In genomic region chr3:169953462-169954141, GRCh38 we compare ENCODE assay signal across 11 cellular contexts. TPM values are rescaled to one million over a fixed set of nuclear protein-coding genes. Genes with fewer than 3 reads are reported as not detected.
DNase-seq lines count a peak whose midpoint lies in the region; ATAC-seq and TF ChIP-seq lines count a peak whose summit lies in the region.
"Had no signal": no experiment of that assay in that cellular context is flagged by ENCODE, and none has a peak within 500 bp of the region (broad histone marks: within the 10 kb centered on the region; RNA-seq: fewer than 3 reads in every experiment).

No MANE protein-coding gene starts in this region.

- H3K9ac ChIP-seq in Karpas-422 (ENCODE audit: low read length) = peak overlapping the region; percentile 50

- peak overlapping the region; percentile 80 for H3K27ac ChIP-seq in Karpas-422 (ENCODE audit: low read length)
- H3K27ac ChIP-seq in spleen = peak overlapping the region; percentile 53 to 88 (median 84)

- H3K4me3 ChIP-seq in Karpas-422 (ENCODE audit: low read length) (peak overlapping the region; percentile 24; the same call in 1 of the 2 replicates), spleen (peak overlapping the region in 1 of 8 donors; percentile 11)

- H3K9me3 Mint-ChIP-seq in effector memory CD8-positive, alpha-beta T cell = no peaks in the 10 kb centered on the region
- H3K9me3 Mint-ChIP-seq: T-helper 1 cell treated with Interleukin-12 subunit alpha and Interleukin-12 subunit beta and Interleukin-4 antibody, amounts not matched to agents 30 μg/mL and 1 μg/mL, for 36 hours had no signal

- WGBS in spleen, 5 donors = 59 to 81% (median 74%) methylated on average over 3 of the region's 3 CpGs

- TF ChIP-seq POLR2A in spleen (IDR thresholded peaks at IDR 0.05) = no peak

- H3K27me3 Mint-ChIP-seq in effector memory CD8-positive, alpha-beta T cell = peaks cover 34 to 43% of the 10 kb centered on the region in 2 donors

- no peaks in the 10 kb centered on the region for H3K9me3 ChIP-seq in Karpas-422 (ENCODE audit: low read length)
- H3K9me3 ChIP-seq in spleen = no peaks in the 10 kb centered on the region

- H3K4me1 ChIP-seq in Karpas-422 (ENCODE audit: low read length) = peaks cover 40% of the 10 kb centered on the region
- H3K4me1 ChIP-seq in spleen = peaks cover 0 to 45% (median 19%) of the 10 kb centered on the region in 6 donors

- intact Hi-C loops in spleen (cut with DNase I; ENCODE audit: low total_unique reads) = no loop called here

- H2AFZ ChIP-seq in Karpas-422 (ENCODE audit: low read length) = peak overlapping the region; percentile 17

- no peaks in the 10 kb centered on the region for H3K9me2 ChIP-seq in Karpas-422 (replicated peaks; ENCODE audit: insufficient read depth, low read length)

- DNase-seq in Karpas-422 = no peak
- DNase-seq in spleen = no peak
- DNase-seq in effector memory CD8-positive, alpha-beta T cell = no peak
- DNase-seq in NCI-H1417 treated with DMSO at 0.1 percent for 48 hours (lab: John Stamatoyannopoulos, UW) = no peak
- DNase-seq: aorta, small intestine had no signal

- H3K4me1 Mint-ChIP-seq in effector memory CD8-positive, alpha-beta T cell (ENCODE audit: low read depth in 2 of 2) = peaks cover 0 to 2% of the 10 kb centered on the region in 2 donors

- no peak for TF ChIP-seq CTCF in spleen (IDR thresholded peaks at IDR 0.05 in 8 of 11, conservative IDR thresholded peaks at IDR 0.05 in 3 of 11)

- H3K4me3 Mint-ChIP-seq in effector memory CD8-positive, alpha-beta T cell = no peak overlapping the region
- H3K4me3 Mint-ChIP-seq: T-helper 1 cell treated with Interleukin-12 subunit alpha and Interleukin-12 subunit beta and Interleukin-4 antibody, amounts not matched to agents 30 μg/mL and 1 μg/mL, for 36 hours had no signal

- no peaks in the 10 kb centered on the region for H3K79me2 ChIP-seq in Karpas-422 (ENCODE audit: low read length)

- H3K27ac Mint-ChIP-seq in effector memory CD8-positive, alpha-beta T cell = no peak overlapping the region
- H3K27ac Mint-ChIP-seq: T-helper 1 cell treated with Interleukin-12 subunit alpha and Interleukin-12 subunit beta and Interleukin-4 antibody, amounts not matched to agents 30 μg/mL and 1 μg/mL, for 36 hours had no signal

- H4K20me1 ChIP-seq in Karpas-422 (ENCODE audit: insufficient read depth, low read depth, low read length) = no peaks in the 10 kb centered on the region

- peak overlapping the region; percentile 50 for H3K4me2 ChIP-seq in Karpas-422 (ENCODE audit: low read depth, low read length, poor library complexity, severe bottlenecking)

- ATAC-seq in GM18870 (IDR thresholded peaks at IDR 0.05; ENCODE audit: unreplicated experiment) (peak; percentile 24), HG02610 (IDR thresholded peaks at IDR 0.05; ENCODE audit: unreplicated experiment) (peak; percentile 32), HG02840 (IDR thresholded peaks at IDR 0.05; ENCODE audit: low FRiP score, unreplicated experiment) (no peak)
- ATAC-seq in effector memory CD8-positive, alpha-beta T cell (replicated peaks) = no peak

- no peaks in the 10 kb centered on the region for H3K36me3 ChIP-seq in Karpas-422 (ENCODE audit: insufficient read depth, low read length)
- no peaks in the 10 kb centered on the region for H3K36me3 ChIP-seq in spleen

- H3K36me3 Mint-ChIP-seq in effector memory CD8-positive, alpha-beta T cell (ENCODE audit: insufficient read depth) = no peaks in the 10 kb centered on the region

- H3K27me3 ChIP-seq in Karpas-422 (ENCODE audit: low read length) (no peaks in the 10 kb centered on the region), spleen (replicated peaks in 1 of 7) (no peaks in the 10 kb centered on the region)

RNA-seq across cellular contexts. Expression of gene SEC62, which starts 13.0 kb away (rescaled TPM):
- 36.9 and 39.4 TPM in 2 replicates for total RNA-seq in Karpas-422 (2014; rRNA removed; shearing (Covaris generic); ENCODE audit: low replicate concordance)
- total RNA-seq in spleen = 100 to 1,000 TPM in 4 of 7 donors, 10 to 100 TPM in 3; 56.8 to 178 (median 132) TPM
- polyA plus RNA-seq in spleen = 100 to 1,000 TPM in 1 of 3 donors, 10 to 100 TPM in 2; 32.8 to 117 (median 68.1) TPM

RNA-seq across cellular contexts. Expression of gene SAMD7, which starts 42.2 kb away (rescaled TPM):
- total RNA-seq in Karpas-422 (2014; rRNA removed; shearing (Covaris generic); ENCODE audit: low replicate concordance) = not detected in 2 replicates
- total RNA-seq in spleen = not detected
- polyA plus RNA-seq in spleen = under 1 TPM; 0.03 to 0.08 (median 0.04) TPM
- total RNA-seq: aorta, myocyte had no signal
- polyA plus RNA-seq: aorta, small intestine had no signal

Comparison
In these comparisons a context has a peak if more than half of its experiments do, and no peak if none do; other contexts are left out.
1. ATAC-seq: peak in GM18870 (single experiment) and HG02610 (single experiment); none in effector memory CD8-positive, alpha-beta T cell (single experiment) and HG02840 (single experiment).